15 cellular contexts compared by ENCODE assay signal in genomic region chr10:78528749-78529204, GRCh38.
DNase-seq lines count a peak whose midpoint lies in the region; ATAC-seq and TF ChIP-seq lines count a peak whose summit lies in the region.
"Had no signal": no experiment of that assay in that cellular context is flagged by ENCODE, and none has a peak within 500 bp of the region (broad histone marks: within the 10 kb centered on the region; RNA-seq: fewer than 3 reads in every experiment).

No MANE protein-coding gene starts in this region.

- H3F3A ChIP-seq in neural progenitor cell (ENCODE audit: low read depth) = no peaks in the 10 kb centered on the region

- H3K4me1 Mint-ChIP-seq in neural progenitor cell = peaks cover 16% of the 10 kb centered on the region

- ATAC-seq in HG03196 (IDR thresholded peaks at IDR 0.05; ENCODE audit: unreplicated experiment) (no peak), esophagus mucosa (no peak)
- ATAC-seq: effector memory CD8-positive, alpha-beta T cell; T-cell had no signal

- no peaks in the 10 kb centered on the region for H4K20me1 ChIP-seq in neural progenitor cell (ENCODE audit: low read depth)

- H3K4me3 Mint-ChIP-seq in neural progenitor cell = no peak overlapping the region
- H3K4me3 Mint-ChIP-seq: activated naive CD4-positive, alpha-beta T cell treated with anti-CD3 and anti-CD28 coated beads, Interleukin-2, amount 50 U/mL, for 24 hours; effector memory CD8-positive, alpha-beta T cell; T-cell had no signal

- H3K79me2 ChIP-seq in neural progenitor cell (ENCODE audit: low read depth) = no peaks in the 10 kb centered on the region

- H3K9me3 Mint-ChIP-seq in neural progenitor cell = peaks cover 10% of the 10 kb centered on the region
- H3K9me3 Mint-ChIP-seq: activated naive CD4-positive, alpha-beta T cell treated with anti-CD3 and anti-CD28 coated beads, Interleukin-2, amount 50 U/mL, for 24 hours; effector memory CD8-positive, alpha-beta T cell; T-cell had no signal

- no peaks in the 10 kb centered on the region for H3K27me3 ChIP-seq in neural progenitor cell
- H3K27me3 ChIP-seq: ovary had no signal

- H3K9ac ChIP-seq in neural progenitor cell = no peak overlapping the region
- H3K9ac ChIP-seq: KMS-11 had no signal

- H3K27ac ChIP-seq in neural progenitor cell = no peak overlapping the region
- H3K27ac ChIP-seq: KMS-11, ovary had no signal

- H3K27ac Mint-ChIP-seq in neural progenitor cell = peak overlapping the region; percentile 40
- H3K27ac Mint-ChIP-seq: activated naive CD4-positive, alpha-beta T cell treated with anti-CD3 and anti-CD28 coated beads, Interleukin-2, amount 50 U/mL, for 24 hours; effector memory CD8-positive, alpha-beta T cell; T-cell had no signal

- no peaks in the 10 kb centered on the region for H3K9me3 ChIP-seq in neural progenitor cell (ENCODE audit: low read depth)
- H3K9me3 ChIP-seq: ovary had no signal

- no peak overlapping the region for H3K4me2 ChIP-seq in neural progenitor cell
- H3K4me2 ChIP-seq: KMS-11 had no signal

- no peaks in the 10 kb centered on the region for H3K4me1 ChIP-seq in neural progenitor cell

- no peak for TF ChIP-seq CTCF in neural progenitor cell (IDR thresholded peaks at IDR 0.05)

- H2AFZ ChIP-seq in neural progenitor cell (replicated peaks) = peak overlapping the region; percentile 42

- no peaks in the 10 kb centered on the region for H3K36me3 ChIP-seq in neural progenitor cell
- H3K36me3 ChIP-seq: ovary had no signal

- peak; percentile 39 for DNase-seq in DMS79 (lab: John Stamatoyannopoulos, UW)
- DNase-seq in NCI-H2029 (lab: John Stamatoyannopoulos, UW) = peak; percentile 90
- peak; percentile 77 for DNase-seq in SHP77 treated with DMSO at 0.1 percent for 48 hours (lab: John Stamatoyannopoulos, UW)
- DNase-seq in neural progenitor cell (ENCODE audit: low spot score) = no peak
- DNase-seq in T-helper 2 cell = no peak
- no peak for DNase-seq in NK-92 treated with Interleukin-12 subunit alpha and Interleukin-12 subunit beta, amount 100 ng/mL, for 24 hours (lab: John Stamatoyannopoulos, UW)
- DNase-seq: activated CD4-positive, CD25-positive, alpha-beta regulatory T cell; effector memory CD8-positive, alpha-beta T cell; GOT3; T-cell had no signal

- no peak overlapping the region for H3K4me3 ChIP-seq in neural progenitor cell
- H3K4me3 ChIP-seq: ovary had no signal

- peaks cover 5% of the 10 kb centered on the region for H3K27me3 Mint-ChIP-seq in neural progenitor cell (ENCODE audit: insufficient read depth, low read depth)
- H3K27me3 Mint-ChIP-seq: activated naive CD4-positive, alpha-beta T cell treated with anti-CD3 and anti-CD28 coated beads, Interleukin-2, amount 50 U/mL, for 24 hours had no signal

- H3K36me3 Mint-ChIP-seq in neural progenitor cell = no peaks in the 10 kb centered on the region
- H3K36me3 Mint-ChIP-seq: activated naive CD4-positive, alpha-beta T cell treated with anti-CD3 and anti-CD28 coated beads, Interleukin-2, amount 50 U/mL, for 24 hours; T-cell had no signal

Comparison
In these comparisons a context has a peak if more than half of its experiments do, and no peak if none do; other contexts are left out.
1. DNase-seq: peak in DMS79 (single experiment), NCI-H2029 (single experiment) and SHP77 treated with DMSO at 0.1 percent for 48 hours (single experiment); none in neural progenitor cell (single experiment), T-helper 2 cell (0 of 5) and NK-92 treated with Interleukin-12 subunit alpha and Interleukin-12 subunit beta, amount 100 ng/mL, for 24 hours (single experiment).